8 cellular contexts compared by ENCODE assay signal in the genomic region with DNA sequence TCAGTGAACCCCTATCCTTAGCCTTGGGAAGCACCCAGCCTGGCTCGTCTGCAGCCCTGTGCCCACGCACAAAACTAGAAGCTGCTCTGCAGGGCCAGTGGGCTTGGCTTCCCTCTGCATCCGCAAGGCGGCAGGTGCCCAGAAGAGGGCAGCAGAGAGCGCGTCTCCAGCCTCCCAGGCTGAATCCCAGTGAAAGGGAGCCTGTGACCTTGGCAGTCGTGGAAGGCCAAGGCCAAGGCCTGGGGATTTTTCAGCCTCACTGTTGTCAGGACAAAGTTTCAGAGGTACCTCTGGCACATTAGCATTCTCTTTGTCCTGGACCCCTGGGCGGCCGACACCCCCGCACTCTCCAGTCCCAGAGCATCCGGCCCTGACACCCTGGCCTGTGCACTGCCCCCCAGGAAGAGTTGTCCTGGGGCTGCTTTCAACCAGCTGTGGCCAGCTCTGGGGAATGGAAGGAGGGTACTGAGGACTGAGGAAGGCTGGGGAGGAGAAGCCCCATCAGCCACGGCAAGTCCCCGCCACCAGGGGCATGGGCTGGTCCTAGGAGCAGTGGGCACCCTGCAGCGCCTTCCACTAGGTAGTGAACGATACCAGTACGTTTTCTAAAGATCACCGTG.
DNase-seq lines count a peak whose midpoint lies in the region; ATAC-seq and TF ChIP-seq lines count a peak whose summit lies in the region.

No MANE protein-coding gene starts in this region.

- H3K18ac ChIP-seq in neuronal stem cell (ENCODE audit: low read length) = no peak overlapping the region

- CTCF ChIA-PET in AG04449 (lab: Yijun Ruan, JAX) = interaction anchor here (0.6 to 26.2 kb wide), 31 partner anchors 10 to 182 kb away, joined by 3 to 678 read pairs (median 5); partner anchors contain the start of genes ARHGEF37, CSNK1A1 and IL17B

- no peak overlapping the region for H2AK5ac ChIP-seq in neuronal stem cell (ENCODE audit: low read depth, low read length)

- DNase-seq in AG04449 (ENCODE audit: low read depth, low spot score) = no peak
- DNase-seq in RPMI7951 (ENCODE audit: low read depth) = peak; percentile 65
- DNase-seq in activated T-helper 9 cell treated with anti-CD3 and anti-CD28 coated beads, Interleukin-2, amount 50 U/mL, for 16 hours (ENCODE audit: low read depth) = peak; percentile 53
- DNase-seq in fibroblast of villous mesenchyme (ENCODE audit: low read depth) = peak; percentile 75
- peak; percentile 56 for DNase-seq in neuronal stem cell (ENCODE audit: low spot score)

- H3K36me3 ChIP-seq in neuronal stem cell (replicated peaks in 1 of 2; ENCODE audit: control insufficient read depth in 2 of 2, insufficient read depth in 2 of 2, low read length in 2 of 2) (no peaks in the 10 kb centered on the region), stomach smooth muscle (ENCODE audit: control insufficient read depth in 2 of 2, insufficient read depth in 2 of 2, low read length in 2 of 2) (no peaks in the 10 kb centered on the region)

- no peak overlapping the region for H4K8ac ChIP-seq in neuronal stem cell (ENCODE audit: low read depth, low read length)

- H2BK12ac ChIP-seq in neuronal stem cell (ENCODE audit: low read length) = no peak overlapping the region

- no peaks in the 10 kb centered on the region for H3K79me1 ChIP-seq in neuronal stem cell (ENCODE audit: low read depth, low read length)

- H2BK120ac ChIP-seq in neuronal stem cell (ENCODE audit: low read depth, low read length) = no peak overlapping the region

- ATAC-seq in GM18511 (IDR thresholded peaks at IDR 0.05; ENCODE audit: unreplicated experiment) (peak; percentile 82), HG03432 (IDR thresholded peaks at IDR 0.05; ENCODE audit: unreplicated experiment) (peak; percentile 85)

- no peak overlapping the region for H3K23ac ChIP-seq in neuronal stem cell (ENCODE audit: low read depth, low read length, poor library complexity)

- H3K27ac ChIP-seq in neuronal stem cell (replicated peaks; ENCODE audit: low read length) (no peak overlapping the region), stomach smooth muscle (ENCODE audit: low read length) (peak overlapping the region; percentile 95)

- no peak overlapping the region for H3K4ac ChIP-seq in neuronal stem cell (ENCODE audit: low read length)

- peak overlapping the region; percentile 86 for H2AFZ ChIP-seq in neuronal stem cell (ENCODE audit: low read length)

- TF ChIP-seq CTCF in AG04449 (IDR thresholded peaks at IDR 0.05; ENCODE audit: insufficient read depth, low read length, missing control alignments) (peak; percentile 96), fibroblast of villous mesenchyme (IDR thresholded peaks at IDR 0.05; ENCODE audit: insufficient read depth, low read depth, low read length) (peak; percentile 78)

- H4K91ac ChIP-seq in neuronal stem cell (ENCODE audit: low read depth, low read length, poor library complexity) = no peak overlapping the region

- no peaks in the 10 kb centered on the region for H3K27me3 ChIP-seq in neuronal stem cell (ENCODE audit: control insufficient read depth in 3 of 3, insufficient read depth in 3 of 3, low read depth in 1 of 3, low read length in 3 of 3)
- H3K27me3 ChIP-seq in stomach smooth muscle (ENCODE audit: control insufficient read depth in 1 of 2, insufficient read depth in 2 of 2, low read length in 2 of 2) = no peaks in the 10 kb centered on the region

- H3K9me3 ChIP-seq in neuronal stem cell (replicated peaks in 1 of 2; ENCODE audit: control insufficient read depth in 2 of 2, insufficient read depth in 1 of 2, low read depth in 1 of 2, low read length in 2 of 2) (no peaks in the 10 kb centered on the region), stomach smooth muscle (ENCODE audit: control insufficient read depth in 2 of 2, low read length in 2 of 2) (no peaks in the 10 kb centered on the region)

- no peak overlapping the region for H3K4me2 ChIP-seq in neuronal stem cell (ENCODE audit: insufficient read depth, low read length, poor library complexity, severe bottlenecking)

- POLR2A ChIA-PET in AG04449 (lab: Yijun Ruan, JAX) = no interaction called here

- H3K9ac ChIP-seq in neuronal stem cell (ENCODE audit: low read depth, low read length, poor library complexity) (peak overlapping the region; percentile 33), stomach smooth muscle (ENCODE audit: low read length in 2 of 2) (peak overlapping the region; percentile 62 to 68)

- H3K14ac ChIP-seq in neuronal stem cell (ENCODE audit: low read length) = no peak overlapping the region

- H2BK15ac ChIP-seq in neuronal stem cell (ENCODE audit: low read length) = no peak overlapping the region

- H3K4me1 ChIP-seq in neuronal stem cell (ENCODE audit: control insufficient read depth in 2 of 2, insufficient read depth in 1 of 2, low read depth in 1 of 2, low read length in 2 of 2) (peaks cover 6 to 10% of the 10 kb centered on the region in 2 donors), stomach smooth muscle (ENCODE audit: control insufficient read depth, insufficient read depth, low read length) (peaks cover 38% of the 10 kb centered on the region)

- WGBS in neuronal stem cell (ENCODE audit: extremely low coverage in 2 of 2, insufficient read length in 2 of 2, insufficient replicate concordance in 1 of 2), 2 donors = no CpG with 5 or more reads among the region's 17 CpGs

- H3K4me3 ChIP-seq in AG04449 (ENCODE audit: low read depth, low read length) (no peak overlapping the region), fibroblast of villous mesenchyme (ENCODE audit: low read depth, low read length) (no peak overlapping the region), neuronal stem cell (ENCODE audit: low read length in 2 of 2) (no peak overlapping the region), stomach smooth muscle (ENCODE audit: low read length in 2 of 2) (no peak overlapping the region)

- H2BK5ac ChIP-seq in neuronal stem cell (ENCODE audit: low read length) = no peak overlapping the region
